17 cellular contexts compared by ENCODE assay signal in the genomic region with DNA sequence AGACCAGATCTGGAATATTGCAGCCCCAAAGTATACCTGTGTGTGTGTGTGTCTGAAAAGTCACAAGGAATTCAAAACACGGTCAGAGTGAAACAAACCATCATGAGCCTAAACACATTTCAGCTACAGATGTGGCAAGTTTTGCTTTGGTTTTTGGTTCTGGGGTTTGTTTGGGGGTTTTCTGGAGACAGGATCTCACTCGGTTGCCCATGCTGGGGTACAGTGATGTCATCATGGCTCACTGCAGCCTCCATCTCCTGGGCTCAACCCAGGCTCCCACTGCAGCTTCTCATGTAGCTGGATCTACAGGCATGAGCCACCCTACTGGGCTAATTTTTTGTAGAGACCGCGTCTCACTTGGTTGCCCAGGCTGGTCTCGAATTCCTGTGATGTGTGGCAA. TPM values are rescaled to one million over a fixed set of nuclear protein-coding genes. Genes with fewer than 3 reads are reported as not detected.
A peak's percentile ranks its signal among the peaks of the same experiment; 100 is the strongest.
DNase-seq lines count a peak whose midpoint lies in the region; ATAC-seq, FAIRE-seq and TF ChIP-seq lines count a peak whose summit lies in the region.
"Had no signal": no experiment of that assay in that cellular context is flagged by ENCODE, and none has a peak within 500 bp of the region (broad histone marks: within the 10 kb centered on the region; RNA-seq: fewer than 3 reads in every experiment).

No MANE protein-coding gene starts in this region.

- CTCF ChIA-PET in K562 (lab: Yijun Ruan, JAX; ENCODE audit: low intra/inter-chr PET ratio): no interaction called here

- H3K9me1 ChIP-seq in K562 (ENCODE audit: control insufficient read depth, insufficient read depth, low read length): no peaks in the 10 kb centered on the region

- peak overlapping the region; percentile 35 for H2AFZ ChIP-seq in K562 (ENCODE audit: low read depth, low read length)

- peak overlapping the region in 1 of 2 donors; percentile 50 for H3K27ac Mint-ChIP-seq in natural killer cell treated with Interleukin-12 subunit alpha and Interleukin-12 subunit beta and Interleukin-15 and Interleukin-18, amount 100 ng/mL, for 72 hours
- no peak overlapping the region for H3K27ac Mint-ChIP-seq in natural killer cell
- H3K27ac Mint-ChIP-seq in T-helper 17 cell: peak overlapping the region; percentile 61
- no peak overlapping the region for H3K27ac Mint-ChIP-seq in stimulated activated effector memory CD8-positive, alpha-beta T cell treated with anti-CD3 and anti-CD28 coated beads, Interleukin-12 subunit alpha, Interleukin-12 subunit beta, amount 100 ng/mL, for 72 hours

- H3K79me2 ChIP-seq in K562 (ENCODE audit: control insufficient read depth, insufficient read depth, low read length): no peaks in the 10 kb centered on the region

- intact Hi-C loops in natural killer cell (cut with micrococcal nuclease): no loop called here
- intact Hi-C loops in K562 (cut with micrococcal nuclease): no loop called here

- H3K4me3 ChIP-seq in K562: no peak overlapping the region
- H3K4me3 ChIP-seq: HAP-1, SJCRH30 had no signal

- ATAC-seq in natural killer cell treated with Interleukin-12 subunit alpha and Interleukin-12 subunit beta and Interleukin-15 and Interleukin-18, amount 100 ng/mL, for 72 hours: peak; percentile 44 to 69
- ATAC-seq in natural killer cell (no peak), T-helper 17 cell (no peak), K562 (peak; percentile 28; the same call in 1 of the 3 replicates)
- peak; percentile 70 for ATAC-seq in stimulated activated effector memory CD8-positive, alpha-beta T cell treated with anti-CD3 and anti-CD28 coated beads, Interleukin-12 subunit alpha, Interleukin-12 subunit beta, amount 100 ng/mL, for 72 hours

- 49% methylated on average over 5 of the region's 5 CpGs for WGBS in K562 (ENCODE audit: insufficient coverage, low coverage, missing lambda C conversion rate)

- H3K9me3 Mint-ChIP-seq in natural killer cell treated with Interleukin-12 subunit alpha and Interleukin-12 subunit beta and Interleukin-15 and Interleukin-18, amount 100 ng/mL, for 72 hours: no peaks in the 10 kb centered on the region
- no peaks in the 10 kb centered on the region for H3K9me3 Mint-ChIP-seq in natural killer cell
- no peaks in the 10 kb centered on the region for H3K9me3 Mint-ChIP-seq in stimulated activated effector memory CD8-positive, alpha-beta T cell treated with anti-CD3 and anti-CD28 coated beads, Interleukin-12 subunit alpha, Interleukin-12 subunit beta, amount 100 ng/mL, for 72 hours

- in situ Hi-C loops in K562 (cut with MboI): no loop called here

- no peak for TF ChIP-seq EP300 in K562 (IDR thresholded peaks at IDR 0.05; ENCODE audit: low read length)

- TF ChIP-seq RAD21 in K562 (CRISPR knock-in tag; conservative IDR thresholded peaks at IDR 0.05 in 1 of 2, IDR thresholded peaks at IDR 0.05 in 1 of 2): no peak

- POLR2A ChIA-PET in K562 (lab: Yijun Ruan, JAX): no interaction called here

- no peak for TF ChIP-seq CTCF in natural killer cell (IDR thresholded peaks at IDR 0.05)
- TF ChIP-seq CTCF in K562 (IDR thresholded peaks at IDR 0.05 in 2 of 3, conservative IDR thresholded peaks at IDR 0.05 in 1 of 3; ENCODE audit: insufficient read depth in 2 of 3, low read depth in 1 of 3, low read length in 3 of 3): no peak

- H3K4me2 ChIP-seq in K562 (ENCODE audit: insufficient read depth, low read length): no peak overlapping the region

- BruUV-seq in K562 (replicated peaks; lab: Mats Ljungman, UMichigan): no TSS peak

- H3K9me3 ChIP-seq in T-helper 17 cell (ENCODE audit: control insufficient read depth, low read length, poor library complexity, severe bottlenecking) (no peaks in the 10 kb centered on the region), K562 (replicated peaks; ENCODE audit: control insufficient read depth, insufficient read depth, low read depth, low read length) (no peaks in the 10 kb centered on the region)
- H3K9me3 ChIP-seq: Caco-2, HAP-1, SJCRH30 had no signal

- no peak for DNase-seq in natural killer cell treated with Interleukin-12 subunit alpha and Interleukin-12 subunit beta and Interleukin-15 and Interleukin-18, amount 100 ng/mL, for 72 hours (ENCODE audit: low spot score)
- no peak for DNase-seq in natural killer cell
- no peak for DNase-seq in T-helper 17 cell
- no peak for DNase-seq in K562 (ENCODE audit: extremely low read depth in 1 of 4, low spot score in 3 of 4)
- DNase-seq in stimulated activated effector memory CD8-positive, alpha-beta T cell treated with anti-CD3 and anti-CD28 coated beads, Interleukin-12 subunit alpha, Interleukin-12 subunit beta, amount 100 ng/mL, for 72 hours (ENCODE audit: low spot score in 2 of 2): no peak
- DNase-seq in epidermal melanocyte (ENCODE audit: insufficient read length, low spot score): no peak
- no peak for DNase-seq in NCI-H524 treated with DMSO at 0.1 percent for 48 hours (lab: John Stamatoyannopoulos, UW)
- DNase-seq: Caco-2, DMS153, EL, IMR-90, NCI-H1105 treated with DMSO at 0.1 percent for 48 hours, NCI-H187 treated with DMSO at 0.1 percent for 48 hours, OCI-M1, SJCRH30 had no signal

- H4K20me1 ChIP-seq in K562 (replicated peaks; ENCODE audit: control insufficient read depth, insufficient read depth, low read length): no peaks in the 10 kb centered on the region

- no peaks in the 10 kb centered on the region; a peak in 2 of 5 replicates for H3K4me1 ChIP-seq in K562 (replicated peaks in 1 of 2; ENCODE audit: control insufficient read depth in 2 of 2, insufficient read depth in 2 of 2, low read length in 2 of 2)
- H3K4me1 ChIP-seq: HAP-1, SJCRH30 had no signal

- H3K4me3 Mint-ChIP-seq in natural killer cell treated with Interleukin-12 subunit alpha and Interleukin-12 subunit beta and Interleukin-15 and Interleukin-18, amount 100 ng/mL, for 72 hours: no peak overlapping the region
- no peak overlapping the region for H3K4me3 Mint-ChIP-seq in natural killer cell
- no peak overlapping the region for H3K4me3 Mint-ChIP-seq in T-helper 17 cell
- H3K4me3 Mint-ChIP-seq in stimulated activated effector memory CD8-positive, alpha-beta T cell treated with anti-CD3 and anti-CD28 coated beads, Interleukin-12 subunit alpha, Interleukin-12 subunit beta, amount 100 ng/mL, for 72 hours: no peak overlapping the region

- no peaks in the 10 kb centered on the region for H3K36me3 Mint-ChIP-seq in natural killer cell treated with Interleukin-12 subunit alpha and Interleukin-12 subunit beta and Interleukin-15 and Interleukin-18, amount 100 ng/mL, for 72 hours
- H3K36me3 Mint-ChIP-seq in natural killer cell (no peaks in the 10 kb centered on the region), T-helper 17 cell (ENCODE audit: low read depth) (peaks cover 11% of the 10 kb centered on the region)
- no peaks in the 10 kb centered on the region for H3K36me3 Mint-ChIP-seq in stimulated activated effector memory CD8-positive, alpha-beta T cell treated with anti-CD3 and anti-CD28 coated beads, Interleukin-12 subunit alpha, Interleukin-12 subunit beta, amount 100 ng/mL, for 72 hours

- peaks cover 0 to 6% of the 10 kb centered on the region in 2 experiments; a peak in 1 of 5 replicates for H3K27me3 ChIP-seq in K562 (ENCODE audit: control insufficient read depth in 2 of 2, insufficient read depth in 2 of 2, low read length in 2 of 2)

- no peaks in the 10 kb centered on the region for H3K36me3 ChIP-seq in K562 (ENCODE audit: control insufficient read depth, insufficient read depth, low read length)
- H3K36me3 ChIP-seq: HAP-1, SJCRH30 had no signal

- FAIRE-seq in K562 (lab: Jason Lieb, UNC): no peak
- FAIRE-seq: GM19239 had no signal

- H3K4me1 Mint-ChIP-seq in natural killer cell treated with Interleukin-12 subunit alpha and Interleukin-12 subunit beta and Interleukin-15 and Interleukin-18, amount 100 ng/mL, for 72 hours (ENCODE audit: low read depth in 2 of 2): peaks cover 3 to 12% of the 10 kb centered on the region in 2 donors
- H3K4me1 Mint-ChIP-seq in natural killer cell (no peaks in the 10 kb centered on the region), T-helper 17 cell (peaks cover 3% of the 10 kb centered on the region)
- H3K4me1 Mint-ChIP-seq in stimulated activated effector memory CD8-positive, alpha-beta T cell treated with anti-CD3 and anti-CD28 coated beads, Interleukin-12 subunit alpha, Interleukin-12 subunit beta, amount 100 ng/mL, for 72 hours: no peaks in the 10 kb centered on the region

- no peak for TF ChIP-seq POLR2A in K562 (conservative IDR thresholded peaks at IDR 0.05)

- peaks cover 22 to 42% of the 10 kb centered on the region in 2 donors for H3K27me3 Mint-ChIP-seq in natural killer cell treated with Interleukin-12 subunit alpha and Interleukin-12 subunit beta and Interleukin-15 and Interleukin-18, amount 100 ng/mL, for 72 hours
- H3K27me3 Mint-ChIP-seq in natural killer cell (ENCODE audit: low read depth in 2 of 2): peaks cover 32% of the 10 kb centered on the region in 2 donors
- peaks cover 89% of the 10 kb centered on the region for H3K27me3 Mint-ChIP-seq in T-helper 17 cell

- H3K9ac ChIP-seq in K562 (ENCODE audit: insufficient read depth in 1 of 2, low read depth in 2 of 2, low read length in 2 of 2): peak overlapping the region in 1 of 2 experiments; percentile 38; a peak in 1 of 4 replicates

- H3K27ac ChIP-seq in K562 (ENCODE audit: extremely low read depth, low read depth, low read length): no peak overlapping the region
- H3K27ac ChIP-seq: SJCRH30 had no signal

TF ChIP-seq in K562, 482 proteins besides CTCF, POLR2A, EP300 and RAD21 (continues in another document):
- TF ChIP-seq EHMT2 (IDR thresholded peaks at IDR 0.05): no peak
- no peak for TF ChIP-seq SMARCE1 (IDR thresholded peaks at IDR 0.05)

RNA-seq across cellular contexts. Expression of gene PHF21A, which starts 41.4 kb away (rescaled TPM):
- 10 to 100 TPM; 50.3 to 64.3 TPM for total RNA-seq in natural killer cell treated with Interleukin-12 subunit alpha and Interleukin-12 subunit beta and Interleukin-15 and Interleukin-18, amount 100 ng/mL, for 72 hours
- 100 to 1,000 TPM; 138 to 147 (median 139) TPM for total RNA-seq in natural killer cell
- 100 to 1,000 TPM; 103 to 105 TPM for total RNA-seq in T-helper 17 cell
- total RNA-seq in K562 (2011; cell fraction: chromatin; rRNA removed; ENCODE audit: low replicate concordance): 41.0 and 108 TPM in 2 replicates
- 17.0 and 21.1 TPM in 2 replicates for total RNA-seq in K562 (2011; cell fraction: nucleolus; rRNA removed)
- total RNA-seq in K562 (2011; cell fraction: nucleoplasm; rRNA removed): 27.0 and 37.7 TPM in 2 replicates
- total RNA-seq in K562 (2014; rRNA removed): 7.7 and 13.3 TPM in 2 replicates
- 8.6 and 9.7 TPM in 2 replicates for total RNA-seq in K562 (2014; rRNA removed; fragmentation: Illumina TruSeq; extraction: Trizol)
- total RNA-seq in K562 (2015; rRNA removed; fragmentation: Illumina TruSeq; extraction: Trizol): 8.5 and 10.7 TPM in 2 replicates
- total RNA-seq in K562 (2021): 20.4 and 26.6 TPM in 2 replicates
- 12.8 and 20.2 TPM in 2 replicates for polyA plus RNA-seq in K562 (2011; rRNA removed)
- 7.2 and 8.7 TPM in 2 replicates for polyA plus RNA-seq in K562 (2011; cell fraction: cytosol; rRNA removed)
- 33.5 and 36.9 TPM in 2 replicates for polyA plus RNA-seq in K562 (2011; cell fraction: nucleus; rRNA removed)
- 17.5 and 25.3 TPM in 2 replicates for polyA plus RNA-seq in K562 (2012)
- 25.7 and 32.4 TPM in 2 replicates for polyA plus RNA-seq in K562 (2014; fragmentation: Illumina TruSeq; extraction: Trizol)
- polyA plus RNA-seq in K562 (2014; fragmentation: Nextera tagmentation; extraction: Ambion mirVana): 1 to 10 TPM; 1.5 to 2.2 TPM
- polyA plus RNA-seq in K562 (2014; rRNA removed): 12.7 and 14.5 TPM in 2 replicates
- polyA minus RNA-seq in K562 (2011; rRNA and poly(A)+ RNA removed): 12.6 and 22.6 TPM in 2 replicates
- polyA minus RNA-seq in K562 (2011; cell fraction: cytosol; rRNA and poly(A)+ RNA removed): 14.4 and 14.8 TPM in 2 replicates
- 11.4 and 23.0 TPM in 2 replicates for polyA minus RNA-seq in K562 (2011; cell fraction: nucleus; rRNA and poly(A)+ RNA removed)

Comparison
In these comparisons a context has a peak if more than half of its experiments do, and no peak if none do; other contexts are left out.
1. ATAC-seq: peak in natural killer cell treated with Interleukin-12 subunit alpha and Interleukin-12 subunit beta and Interleukin-15 and Interleukin-18, amount 100 ng/mL, for 72 hours (2 of 2), K562 (single experiment) and stimulated activated effector memory CD8-positive, alpha-beta T cell treated with anti-CD3 and anti-CD28 coated beads, Interleukin-12 subunit alpha, Interleukin-12 subunit beta, amount 100 ng/mL, for 72 hours (single experiment); none in natural killer cell (0 of 3) and T-helper 17 cell (single experiment).